In genomic region chr5:112976432-112977309, GRCh38 we compare ENCODE assay signal across 8 cellular contexts. TPM values are rescaled to one million over a fixed set of nuclear protein-coding genes. Genes with fewer than 3 reads are reported as not detected.
DNase-seq lines count a peak whose midpoint lies in the region; ATAC-seq, FAIRE-seq and TF ChIP-seq lines count a peak whose summit lies in the region.

Gene DCP2 (plus strand): TSS chr5:112976798. CDS start chr5:112976934, 136 bp downstream.

- CTCF ChIA-PET in OCI-LY7 (lab: Charles Lee; ENCODE audit: unreplicated experiment), result interaction anchor here (0.5 to 1.2 kb wide), 7 partner anchors 10 to 541 kb away, joined by 3 to 6 read pairs (median 3); no protein-coding TSS in a partner anchor

- H3K9me2 ChIP-seq in OCI-LY7 (ENCODE audit: insufficient read depth, low read length), result no peaks in the 10 kb centered on the region

- H3K9me3 Mint-ChIP-seq in endothelial cell (ENCODE audit: unreplicated experiment), result no peaks in the 10 kb centered on the region
- no peaks in the 10 kb centered on the region for H3K9me3 Mint-ChIP-seq in mesothelial cell of epicardium

- H3K27ac ChIP-seq in OCI-LY7 (ENCODE audit: low read depth, low read length, poor library complexity, severe bottlenecking), result peak within 1 kb of the TSS; percentile 73

- POLR2A ChIA-PET in OCI-LY7 (lab: Charles Lee), result interaction anchor here (0.5 to 2.7 kb wide), 22 partner anchors 9 to 1218 kb away, joined by 3 to 13 read pairs (median 5); partner anchors contain the start of gene SRP19

- H3K4me3 ChIP-seq in OCI-LY7 (ENCODE audit: low read depth, low read length, poor library complexity, severe bottlenecking), result peak within 1 kb of the TSS; percentile 92

- ATAC-seq in GM21526 (IDR thresholded peaks at IDR 0.05; ENCODE audit: low FRiP score, unreplicated experiment), result peak; percentile 96

- peaks cover 15% of the 10 kb centered on the region for H4K20me1 ChIP-seq in OCI-LY7 (ENCODE audit: insufficient read depth, low read length)

- TF ChIP-seq CTCF in D721Med (IDR thresholded peaks at IDR 0.05; ENCODE audit: insufficient read depth, missing control alignments) (no peak), OCI-LY7 (conservative IDR thresholded peaks at IDR 0.05; ENCODE audit: low read length) (no peak), endothelial cell (IDR thresholded peaks at IDR 0.05; ENCODE audit: unreplicated experiment) (no peak), mesothelial cell of epicardium (IDR thresholded peaks at IDR 0.05; ENCODE audit: unreplicated experiment) (no peak)

- intact Hi-C loops in OCI-LY7 (cut with micrococcal nuclease; ENCODE audit: unreplicated experiment), result loop anchor here (1.0 to 5.0 kb wide), 4 partner anchors 49 to 546 kb away; partner anchors contain the start of genes REEP5 and SRP19

- FAIRE-seq in D721Med (lab: Jason Lieb, UNC), result peak; percentile 90

- H2AFZ ChIP-seq in OCI-LY7 (ENCODE audit: low read length), result peak within 1 kb of the TSS; percentile 83

- H3K4me1 ChIP-seq in OCI-LY7 (ENCODE audit: insufficient read depth, low read length, poor library complexity, severe bottlenecking), result peaks cover 36% of the 10 kb centered on the region

- BruUV-seq in OCI-LY7 (replicated peaks; lab: Mats Ljungman, UMichigan), result no TSS peak

- H3K79me2 ChIP-seq in OCI-LY7 (ENCODE audit: insufficient read depth, low read depth, low read length), result peaks cover 49% of the 10 kb centered on the region

- H3K36me3 Mint-ChIP-seq in endothelial cell (ENCODE audit: low read depth, unreplicated experiment), result no peaks in the 10 kb centered on the region
- peaks cover 3% of the 10 kb centered on the region for H3K36me3 Mint-ChIP-seq in mesothelial cell of epicardium

- H3K36me3 ChIP-seq in OCI-LY7 (ENCODE audit: insufficient read depth, low read length), result peaks cover 28% of the 10 kb centered on the region

- peaks cover 31% of the 10 kb centered on the region for H3K4me1 Mint-ChIP-seq in endothelial cell (ENCODE audit: unreplicated experiment)
- H3K4me1 Mint-ChIP-seq in mesothelial cell of epicardium, result peaks cover 45% of the 10 kb centered on the region

- peak within 1 kb of the TSS; percentile 92 for H3K4me2 ChIP-seq in OCI-LY7 (ENCODE audit: low read length)

- DNase-seq in D721Med (ENCODE audit: insufficient read length, low spot score), result peak; percentile 83
- DNase-seq in HuH-7.5 (ENCODE audit: low spot score), result peak; percentile 87
- DNase-seq in OCI-LY7 (ENCODE audit: low spot score), result peak; percentile 100
- peak; percentile 89 for DNase-seq in activated T-cell treated with anti-CD3 and anti-CD28 coated beads for 1 hour (ENCODE audit: low read depth)
- DNase-seq in endothelial cell (ENCODE audit: low spot score), result peak; percentile 91
- DNase-seq in mesothelial cell of epicardium (ENCODE audit: low spot score in 2 of 2, unreplicated experiment in 2 of 2), result peak; percentile 83 to 92
- DNase-seq in stimulated activated CD8-positive, alpha-beta memory T cell treated with anti-CD3 and anti-CD28 coated beads, Interleukin-15, amount 100 ng/mL, for 48 hours (ENCODE audit: low read depth in 2 of 2), result peak; percentile 95 to 96

- H3K27me3 Mint-ChIP-seq in endothelial cell (ENCODE audit: unreplicated experiment) (peaks cover 9% of the 10 kb centered on the region), mesothelial cell of epicardium (ENCODE audit: low read depth) (no peaks in the 10 kb centered on the region)

- H3K4me3 Mint-ChIP-seq in endothelial cell (ENCODE audit: unreplicated experiment) (peak within 1 kb of the TSS; percentile 100), mesothelial cell of epicardium (peak within 1 kb of the TSS; percentile 94)

- H3K9me3 ChIP-seq in OCI-LY7 (ENCODE audit: low read length), result no peaks in the 10 kb centered on the region

- H3K27ac Mint-ChIP-seq in endothelial cell (ENCODE audit: unreplicated experiment) (peak within 1 kb of the TSS; percentile 99), mesothelial cell of epicardium (peak within 1 kb of the TSS; percentile 99)

RNA-seq across cellular contexts. Expression of gene DCP2, which starts in this region (rescaled TPM):
- total RNA-seq in OCI-LY7 (2014; rRNA removed; shearing (Covaris generic)), result 69.3 and 81.3 TPM in 2 replicates
- total RNA-seq in OCI-LY7 (2022) (139 and 158 TPM in 2 replicates), endothelial cell (ENCODE audit: unreplicated experiment) (75.6 TPM), mesothelial cell of epicardium (88.5 to 98.6 TPM (median 90.0 TPM) in 3 replicates)

Comparison
In these comparisons a context has a peak if more than half of its experiments do, and no peak if none do; other contexts are left out.
1. Peak in every context shown above with its lines: DNase-seq, ATAC-seq, H3K4me3 ChIP-seq and H3K27ac ChIP-seq.